8 cellular contexts compared by ENCODE assay signal in genomic region chr17:15999141-15999973, GRCh38. TPM values are rescaled to one million over a fixed set of nuclear protein-coding genes. Genes with fewer than 3 reads are reported as not detected.
DNase-seq lines count a peak whose midpoint lies in the region; ATAC-seq and TF ChIP-seq lines count a peak whose summit lies in the region.

A gene with protein sequence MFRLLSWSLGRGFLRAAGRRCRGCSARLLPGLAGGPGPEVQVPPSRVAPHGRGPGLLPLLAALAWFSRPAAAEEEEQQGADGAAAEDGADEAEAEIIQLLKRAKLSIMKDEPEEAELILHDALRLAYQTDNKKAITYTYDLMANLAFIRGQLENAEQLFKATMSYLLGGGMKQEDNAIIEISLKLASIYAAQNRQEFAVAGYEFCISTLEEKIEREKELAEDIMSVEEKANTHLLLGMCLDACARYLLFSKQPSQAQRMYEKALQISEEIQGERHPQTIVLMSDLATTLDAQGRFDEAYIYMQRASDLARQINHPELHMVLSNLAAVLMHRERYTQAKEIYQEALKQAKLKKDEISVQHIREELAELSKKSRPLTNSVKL (plus strand): TSS chr17:15999824. CDS start chr17:15999849, 25 bp downstream.
Gene ZSWIM7 (minus strand): TSS chr17:15999704. CDS start chr17:15999594, 110 bp downstream.

- H3K27me3 ChIP-seq in IMR-90 (ENCODE audit: control insufficient read depth, insufficient read depth, low read length): no peaks in the 10 kb centered on the region

- DNase-seq in DMS153 (lab: John Stamatoyannopoulos, UW): peak; percentile 85
- peak; percentile 94 for DNase-seq in IMR-90
- DNase-seq in OCI-LY7 (ENCODE audit: low spot score): peak; percentile 96
- peak; percentile 93 for DNase-seq in activated T-cell treated with anti-CD3 and anti-CD28 coated beads for 24 hours (ENCODE audit: low read depth)
- peak; percentile 93 for DNase-seq in epidermal melanocyte (ENCODE audit: insufficient read length, low spot score)
- DNase-seq in middle frontal gyrus (ENCODE audit: extremely low spot score, low spot score): peak; percentile 96
- peak; percentile 83 to 84 for DNase-seq in stimulated activated CD8-positive, alpha-beta memory T cell treated with anti-CD3 and anti-CD28 coated beads, Interleukin-2, amount 100 ng/mL, for 1 hour (ENCODE audit: low read depth in 2 of 2)

- H4K20me1 ChIP-seq in IMR-90 (ENCODE audit: insufficient read depth, low read length): peaks cover 5% of the 10 kb centered on the region; the same call in 1 of the 2 replicates
- H4K20me1 ChIP-seq in OCI-LY7 (ENCODE audit: insufficient read depth, low read length): peaks cover 9% of the 10 kb centered on the region; the same call in 1 of the 2 replicates

- peak within 1 kb of the TSS; percentile 94 for H2AK9ac ChIP-seq in IMR-90 (replicated peaks; ENCODE audit: low read depth, low read length, poor library complexity)

- POLR2A ChIA-PET in IMR-90 (lab: Charles Lee; ENCODE audit: unreplicated experiment): no interaction called here
- POLR2A ChIA-PET in OCI-LY7 (lab: Charles Lee): no interaction called here

- peaks cover 35 to 47% of the 10 kb centered on the region in 2 experiments for H3K79me1 ChIP-seq in IMR-90 (ENCODE audit: low read depth in 1 of 2, low read length in 2 of 2)

- peak within 1 kb of the TSS; percentile 86 for H3K4ac ChIP-seq in IMR-90 (ENCODE audit: low read depth, low read length)

- peak within 1 kb of the TSS; percentile 77; the same call in 1 of the 2 replicates for H2AK5ac ChIP-seq in IMR-90 (ENCODE audit: low read depth, low read length)

- peak within 1 kb of the TSS; percentile 82; the same call in 1 of the 3 replicates for H2BK15ac ChIP-seq in IMR-90 (ENCODE audit: low read depth, low read length)

- peak within 1 kb of the TSS; percentile 88; the same call in 1 of the 2 replicates for H3K23ac ChIP-seq in IMR-90 (ENCODE audit: low read depth, low read length)

- H3K4me1 ChIP-seq in IMR-90 (ENCODE audit: control insufficient read depth, insufficient read depth, low read length) (peaks cover 6% of the 10 kb centered on the region; the same call in 1 of the 2 replicates), OCI-LY7 (ENCODE audit: insufficient read depth, low read length, poor library complexity, severe bottlenecking) (peaks cover 14% of the 10 kb centered on the region)

- BruUV-seq in IMR-90 (replicated peaks; lab: Mats Ljungman, UMichigan) (no TSS peak), OCI-LY7 (replicated peaks; lab: Mats Ljungman, UMichigan) (no TSS peak)

- H3K4me2 ChIP-seq in IMR-90 (ENCODE audit: low read depth, low read length) (peak within 1 kb of the TSS; percentile 99), OCI-LY7 (ENCODE audit: low read length) (peak within 1 kb of the TSS; percentile 88)

- H4K5ac ChIP-seq in IMR-90 (ENCODE audit: low read depth, low read length): peak within 1 kb of the TSS; percentile 87

- in situ Hi-C loops in IMR-90 (cut with MboI; ENCODE audit: low sequenced_read_pairs): loop anchor here (5.0 kb wide), 1 partner anchor 172 kb away; no protein-coding TSS in a partner anchor

- peak within 1 kb of the TSS; percentile 92 for H3K56ac ChIP-seq in IMR-90 (ENCODE audit: extremely low read depth, insufficient read depth, low read length)

- CTCF ChIA-PET in IMR-90 (lab: Yijun Ruan, JAX) (interaction anchor here (0.6 to 1.5 kb wide), 6 partner anchors 12 to 171 kb away, joined by 3 to 8 read pairs (median 4); partner anchors contain the start of gene ADORA2B), OCI-LY7 (lab: Charles Lee; ENCODE audit: unreplicated experiment) (no interaction called here)

- TF ChIP-seq POLR2A in IMR-90 (IDR thresholded peaks at IDR 0.05; ENCODE audit: low read depth, low read length): peak; percentile 99

- H3K27ac ChIP-seq in IMR-90 (ENCODE audit: insufficient read depth, low read length) (peak within 1 kb of the TSS; percentile 96), OCI-LY7 (ENCODE audit: low read depth, low read length, poor library complexity, severe bottlenecking) (peak within 1 kb of the TSS; percentile 85)

- H3K79me2 ChIP-seq in OCI-LY7 (ENCODE audit: insufficient read depth, low read depth, low read length): peaks cover 30% of the 10 kb centered on the region

- H3K36me3 ChIP-seq in IMR-90 (ENCODE audit: control insufficient read depth, insufficient read depth, low read length) (peaks cover 21% of the 10 kb centered on the region), OCI-LY7 (ENCODE audit: insufficient read depth, low read length) (peaks cover 54% of the 10 kb centered on the region)

- intact Hi-C loops in IMR-90 (cut with micrococcal nuclease) (loop anchor here (2.0 kb wide), 2 partner anchors 79 to 739 kb away; no protein-coding TSS in a partner anchor), OCI-LY7 (cut with micrococcal nuclease; ENCODE audit: unreplicated experiment) (loop anchor here (2.0 kb wide), 2 partner anchors 537 to 743 kb away; no protein-coding TSS in a partner anchor)

- peak within 1 kb of the TSS; percentile 96 to 98 for H4K8ac ChIP-seq in IMR-90 (ENCODE audit: low read depth in 2 of 2, low read length in 2 of 2)

- H4K91ac ChIP-seq in IMR-90 (ENCODE audit: insufficient read depth, low read depth, low read length): peak within 1 kb of the TSS; percentile 89

- peak within 1 kb of the TSS; percentile 95 for H2AFZ ChIP-seq in IMR-90 (replicated peaks; ENCODE audit: low read length, poor library complexity)
- H2AFZ ChIP-seq in OCI-LY7 (ENCODE audit: low read length): peak within 1 kb of the TSS; percentile 94

- peak within 1 kb of the TSS; percentile 86 for H3K14ac ChIP-seq in IMR-90 (replicated peaks; ENCODE audit: low read depth, low read length)

- peak within 1 kb of the TSS; percentile 72 for H3K18ac ChIP-seq in IMR-90 (ENCODE audit: low read depth, low read length)

- 1% methylated on average over 63 of the region's 91 CpGs; no CpG with 5 or more reads in 1 of the 2 experiments for WGBS in IMR-90 (ENCODE audit: extremely low coverage in 2 of 2, insufficient read length in 1 of 2), 2 experiments

- ATAC-seq in GM21529 (IDR thresholded peaks at IDR 0.05; ENCODE audit: unreplicated experiment) (peak; percentile 95), IMR-90 (ENCODE audit: low read depth) (peak; percentile 95)

- no peak within 1 kb of the TSS for H2BK20ac ChIP-seq in IMR-90 (ENCODE audit: low read depth, low read length)

- dilution Hi-C loops in IMR-90 (cut with HindIII; ENCODE audit: low sequenced_read_pairs, unreplicated experiment): no loop called here

- no peak for TF ChIP-seq CTCF in IMR-90 (conservative IDR thresholded peaks at IDR 0.05; ENCODE audit: low read depth, low read length)
- no peak for TF ChIP-seq CTCF in OCI-LY7 (conservative IDR thresholded peaks at IDR 0.05; ENCODE audit: low read length)

- peak within 1 kb of the TSS; percentile 73 for H2BK120ac ChIP-seq in IMR-90 (ENCODE audit: low read depth, low read length)

- H3K9me1 ChIP-seq in IMR-90 (ENCODE audit: insufficient read depth, low read length): peaks cover 5% of the 10 kb centered on the region; the same call in 1 of the 2 replicates

- H2BK5ac ChIP-seq in IMR-90 (ENCODE audit: low read depth, low read length, poor library complexity, severe bottlenecking): peak within 1 kb of the TSS; percentile 95

- peak within 1 kb of the TSS; percentile 72 for H3K4me3 ChIP-seq in IMR-90 (ENCODE audit: insufficient read depth, low read depth, low read length)
- peak within 1 kb of the TSS; percentile 94 for H3K4me3 ChIP-seq in OCI-LY7 (ENCODE audit: low read depth, low read length, poor library complexity, severe bottlenecking)

- no peaks in the 10 kb centered on the region for H3K9me3 ChIP-seq in IMR-90 (ENCODE audit: control insufficient read depth, insufficient read depth, low read length)
- H3K9me3 ChIP-seq in OCI-LY7 (ENCODE audit: low read length): peaks cover 18% of the 10 kb centered on the region

- no peak for TF ChIP-seq RAD21 in IMR-90 (IDR thresholded peaks at IDR 0.05; ENCODE audit: low read length)

- peak within 1 kb of the TSS; percentile 91 for H3K9ac ChIP-seq in IMR-90 (ENCODE audit: low read depth, low read length)

- H3K9me2 ChIP-seq in OCI-LY7 (ENCODE audit: insufficient read depth, low read length): no peaks in the 10 kb centered on the region

TF ChIP-seq in IMR-90, 13 proteins besides CTCF, POLR2A, EP300 and RAD21 (continues in another document):
- TF ChIP-seq BHLHE40 (IDR thresholded peaks at IDR 0.05; ENCODE audit: low read depth, low read length): peak; percentile 84
- no peak for TF ChIP-seq RCOR1 (IDR thresholded peaks at IDR 0.05; ENCODE audit: insufficient replicate concordance, low read length)
- no peak for TF ChIP-seq NFE2L2 (IDR thresholded peaks at IDR 0.05; ENCODE audit: low read depth, low read length)
- TF ChIP-seq CHD1 (IDR thresholded peaks at IDR 0.05; ENCODE audit: low read depth, low read length): no peak
- TF ChIP-seq MXI1 (IDR thresholded peaks at IDR 0.05; ENCODE audit: borderline replicate concordance, low read depth, low read length): peak; percentile 74; the same call in 1 of the 2 replicates
- TF ChIP-seq SMC3 (IDR thresholded peaks at IDR 0.05; ENCODE audit: low read depth, low read length): no peak
- peak; percentile 63 for TF ChIP-seq USF2 (IDR thresholded peaks at IDR 0.05; ENCODE audit: low read depth, low read length)
- TF ChIP-seq FOS (IDR thresholded peaks at IDR 0.05; ENCODE audit: low read depth, low read length): 0 out of 2 replicates have a peak, but pooled peaks have one; percentile 19
- no peak for TF ChIP-seq RFX5 (IDR thresholded peaks at IDR 0.05; ENCODE audit: low read depth, low read length)
- no peak for TF ChIP-seq CEBPB (IDR thresholded peaks at IDR 0.05; ENCODE audit: low read depth, low read length)
- TF ChIP-seq MAZ (IDR thresholded peaks at IDR 0.05; ENCODE audit: borderline replicate concordance, low read depth, low read length): peak; percentile 92; the same call in 1 of the 2 replicates

RNA-seq across cellular contexts. Expression of the first gene that starts in this region (rescaled TPM):
- total RNA-seq in IMR-90 (2012; rRNA removed) (12.9 and 19.2 TPM in 2 replicates), OCI-LY7 (2022) (43.2 and 43.7 TPM in 2 replicates)
- 6.0 and 8.3 TPM in 2 replicates for polyA plus RNA-seq in IMR-90 (2012; rRNA removed)
- 2.3 and 6.1 TPM in 2 replicates for polyA plus RNA-seq in IMR-90 (2012; cell fraction: cytosol; rRNA removed)
- 5.9 and 8.4 TPM in 2 replicates for polyA plus RNA-seq in IMR-90 (2012; cell fraction: nucleus; rRNA removed; ENCODE audit: low replicate concordance)
- 42.0 and 57.3 TPM in 2 replicates for total RNA-seq in OCI-LY7 (2014; rRNA removed; shearing (Covaris generic))

RNA-seq across cellular contexts. Expression of gene ZSWIM7, which starts in this region (rescaled TPM):
- total RNA-seq in IMR-90 (2012; rRNA removed) (6.8 and 7.2 TPM in 2 replicates), OCI-LY7 (2022) (27.4 and 33.2 TPM in 2 replicates)
- 12.0 and 12.1 TPM in 2 replicates for polyA plus RNA-seq in IMR-90 (2012; rRNA removed)
- 10.1 and 14.0 TPM in 2 replicates for polyA plus RNA-seq in IMR-90 (2012; cell fraction: cytosol; rRNA removed)
- 12.9 and 28.1 TPM in 2 replicates for polyA plus RNA-seq in IMR-90 (2012; cell fraction: nucleus; rRNA removed; ENCODE audit: low replicate concordance)
- total RNA-seq in OCI-LY7 (2014; rRNA removed; shearing (Covaris generic)): 27.2 and 34.7 TPM in 2 replicates

Comparison
In these comparisons a context has a peak if more than half of its experiments do, and no peak if none do; other contexts are left out.
1. Peak in every context shown above with its lines: DNase-seq, ATAC-seq, H3K4me3 ChIP-seq and H3K27ac ChIP-seq.